In genomic region chr2:201952212-201952611, GRCh38 we compare ENCODE assay signal across 25 cellular contexts.
DNase-seq lines count a peak whose midpoint lies in the region; ATAC-seq and TF ChIP-seq lines count a peak whose summit lies in the region.
"Had no signal": no experiment of that assay in that cellular context is flagged by ENCODE, and none has a peak within 500 bp of the region (broad histone marks: within the 10 kb centered on the region; RNA-seq: fewer than 3 reads in every experiment).

No MANE protein-coding gene starts in this region.

- peaks cover 6% of the 10 kb centered on the region for H3K27me3 Mint-ChIP-seq in chondrocyte (ENCODE audit: low read depth)
- peaks cover 9% of the 10 kb centered on the region for H3K27me3 Mint-ChIP-seq in neural progenitor cell (ENCODE audit: insufficient read depth, low read depth)
- peaks cover 3% of the 10 kb centered on the region for H3K27me3 Mint-ChIP-seq in activated naive CD4-positive, alpha-beta T cell treated with anti-CD3 and anti-CD28 coated beads for 36 hours (ENCODE audit: low read depth)

- no peaks in the 10 kb centered on the region for H3K79me2 ChIP-seq in neural progenitor cell (ENCODE audit: low read depth)
- H3K79me2 ChIP-seq: parathyroid adenoma had no signal

- H3K9ac ChIP-seq in neural progenitor cell, result no peak overlapping the region
- H3K9ac ChIP-seq: parathyroid adenoma had no signal

- H2AFZ ChIP-seq in neural progenitor cell (replicated peaks), result peak overlapping the region; percentile 53

- intact Hi-C loops in activated naive CD4-positive, alpha-beta T cell treated with anti-CD3 and anti-CD28 coated beads for 36 hours (cut with micrococcal nuclease), result no loop called here

- H3K4me3 Mint-ChIP-seq in chondrocyte (ENCODE audit: unreplicated experiment) (no peak overlapping the region), neural progenitor cell (no peak overlapping the region)
- no peak overlapping the region for H3K4me3 Mint-ChIP-seq in activated naive CD4-positive, alpha-beta T cell treated with anti-CD3 and anti-CD28 coated beads for 36 hours
- H3K4me3 Mint-ChIP-seq: dendritic cell treated with granulocyte-macrophage colony-stimulating factor and Interleukin-4, amounts not matched to agents 40 ng/mL and 50 ng/mL, for 4 days; memory B cell; naive thymus-derived CD4-positive, alpha-beta T cell had no signal

- no peak overlapping the region for H3K4me2 ChIP-seq in neural progenitor cell

- H3K4me1 ChIP-seq in neural progenitor cell, result peaks cover 29% of the 10 kb centered on the region
- H3K4me1 ChIP-seq: SJSA1, uterus had no signal

- no peaks in the 10 kb centered on the region for H4K20me1 ChIP-seq in neural progenitor cell (ENCODE audit: low read depth)

- no peaks in the 10 kb centered on the region for H3K9me3 ChIP-seq in neural progenitor cell (ENCODE audit: low read depth)
- H3K9me3 ChIP-seq: breast epithelium, Caco-2, SJSA1, uterus had no signal

- H3K27ac Mint-ChIP-seq in chondrocyte (ENCODE audit: unreplicated experiment), result no peak overlapping the region
- no peak overlapping the region for H3K27ac Mint-ChIP-seq in neural progenitor cell
- no peak overlapping the region for H3K27ac Mint-ChIP-seq in activated naive CD4-positive, alpha-beta T cell treated with anti-CD3 and anti-CD28 coated beads for 36 hours
- H3K27ac Mint-ChIP-seq: dendritic cell treated with granulocyte-macrophage colony-stimulating factor and Interleukin-4, amounts not matched to agents 40 ng/mL and 50 ng/mL, for 4 days; memory B cell; naive thymus-derived CD4-positive, alpha-beta T cell had no signal

- no peaks in the 10 kb centered on the region for H3K27me3 ChIP-seq in neural progenitor cell
- H3K27me3 ChIP-seq: breast epithelium, SJSA1, uterus had no signal

- no peak overlapping the region for H3K27ac ChIP-seq in neural progenitor cell
- H3K27ac ChIP-seq: breast epithelium, parathyroid adenoma, SJSA1, uterus had no signal

- TF ChIP-seq CTCF in chondrocyte (IDR thresholded peaks at IDR 0.05) (no peak), neural progenitor cell (IDR thresholded peaks at IDR 0.05) (no peak)

- DNase-seq in NCI-H1417 (lab: John Stamatoyannopoulos, UW) (peak in 2 of 3 experiments; percentile 8 to 58), NCI-H1417 treated with DMSO at 0.1 percent for 48 hours (lab: John Stamatoyannopoulos, UW) (no peak), NCI-H2107 treated with DMSO at 0.1 percent for 48 hours (lab: John Stamatoyannopoulos, UW; ENCODE audit: unreplicated experiment) (peak; percentile 87), chondrocyte (ENCODE audit: low spot score) (peak; percentile 21), neural progenitor cell (ENCODE audit: low spot score) (no peak), NCI-H1105 (lab: John Stamatoyannopoulos, UW) (no peak)
- DNase-seq in activated naive CD4-positive, alpha-beta T cell treated with anti-CD3 and anti-CD28 coated beads for 36 hours, result no peak
- DNase-seq: 8988T; activated CD4-positive, alpha-beta T cell treated with anti-CD3 and anti-CD28 coated beads, Interleukin-2, amount 50 U/mL, for 4 hours; Caco-2; hippocampal formation; kidney glomerular epithelial cell; naive thymus-derived CD4-positive, alpha-beta T cell; NCI-H2029; NCI-H82; T-helper 2 cell; uterus had no signal

- no peak for ATAC-seq in HG03439 (IDR thresholded peaks at IDR 0.05; ENCODE audit: unreplicated experiment)
- ATAC-seq: K562; naive thymus-derived CD4-positive, alpha-beta T cell; sciatic nerve had no signal

- H3K36me3 Mint-ChIP-seq in chondrocyte (ENCODE audit: low read depth) (no peaks in the 10 kb centered on the region), neural progenitor cell (no peaks in the 10 kb centered on the region)
- no peaks in the 10 kb centered on the region for H3K36me3 Mint-ChIP-seq in activated naive CD4-positive, alpha-beta T cell treated with anti-CD3 and anti-CD28 coated beads for 36 hours (ENCODE audit: low read depth)
- H3K36me3 Mint-ChIP-seq: memory B cell; naive thymus-derived CD4-positive, alpha-beta T cell had no signal

- H3F3A ChIP-seq in neural progenitor cell (ENCODE audit: low read depth), result peaks cover 29% of the 10 kb centered on the region

- H3K9me3 Mint-ChIP-seq in chondrocyte (ENCODE audit: low read depth) (no peaks in the 10 kb centered on the region), neural progenitor cell (no peaks in the 10 kb centered on the region)
- H3K9me3 Mint-ChIP-seq in activated naive CD4-positive, alpha-beta T cell treated with anti-CD3 and anti-CD28 coated beads for 36 hours, result no peaks in the 10 kb centered on the region
- H3K9me3 Mint-ChIP-seq: dendritic cell treated with granulocyte-macrophage colony-stimulating factor and Interleukin-4, amounts not matched to agents 40 ng/mL and 50 ng/mL, for 4 days; memory B cell; naive thymus-derived CD4-positive, alpha-beta T cell had no signal

- CTCF ChIA-PET in activated naive CD4-positive, alpha-beta T cell treated with anti-CD3 and anti-CD28 coated beads for 36 hours (lab: Charles Lee), result interaction anchor here (0.6 to 1.0 kb wide), 3 partner anchors 21 to 455 kb away, joined by 3 to 4 read pairs (median 4); no protein-coding TSS in a partner anchor

- H3K4me1 Mint-ChIP-seq in chondrocyte (ENCODE audit: low read depth), result peaks cover 28% of the 10 kb centered on the region
- peaks cover 46% of the 10 kb centered on the region for H3K4me1 Mint-ChIP-seq in neural progenitor cell
- no peaks in the 10 kb centered on the region for H3K4me1 Mint-ChIP-seq in activated naive CD4-positive, alpha-beta T cell treated with anti-CD3 and anti-CD28 coated beads for 36 hours (ENCODE audit: low read depth)
- H3K4me1 Mint-ChIP-seq: memory B cell; naive thymus-derived CD4-positive, alpha-beta T cell had no signal

- H3K4me3 ChIP-seq in neural progenitor cell, result no peak overlapping the region
- H3K4me3 ChIP-seq: breast epithelium, K562, SJSA1, uterus had no signal

- no peaks in the 10 kb centered on the region for H3K36me3 ChIP-seq in neural progenitor cell
- H3K36me3 ChIP-seq: breast epithelium, SJSA1, uterus had no signal

Comparison
In these comparisons a context has a peak if more than half of its experiments do, and no peak if none do; other contexts are left out.
1. DNase-seq: peak in NCI-H1417 (2 of 3), NCI-H2107 treated with DMSO at 0.1 percent for 48 hours (single experiment) and chondrocyte (single experiment); none in NCI-H1417 treated with DMSO at 0.1 percent for 48 hours (single experiment), neural progenitor cell (single experiment), activated naive CD4-positive, alpha-beta T cell treated with anti-CD3 and anti-CD28 coated beads for 36 hours (single experiment) and NCI-H1105 (single experiment).